In genomic region chr18:49486959-49487710, GRCh38 we compare ENCODE assay signal across 8 cellular contexts. TPM values are rescaled to one million over a fixed set of nuclear protein-coding genes. Genes with fewer than 3 reads are reported as not detected.
DNase-seq lines count a peak whose midpoint lies in the region; ATAC-seq and TF ChIP-seq lines count a peak whose summit lies in the region.

C18orf32 (minus strand) TSS chr18:49487234; CDS start chr18:49483748, 3,486 bp downstream.

- H3K9me3 Mint-ChIP-seq in CD14-positive monocyte: no peaks in the 10 kb centered on the region

- H3K27me3 ChIP-seq in dorsolateral prefrontal cortex: no peaks in the 10 kb centered on the region

- H3K4me3 Mint-ChIP-seq in CD14-positive monocyte: peak within 1 kb of the TSS; percentile 97 to 98

- TF ChIP-seq CTCF in CD14-positive monocyte (IDR thresholded peaks at IDR 0.05): no peak
- TF ChIP-seq CTCF in dorsolateral prefrontal cortex (IDR thresholded peaks at IDR 0.05 in 54 of 56, conservative IDR thresholded peaks at IDR 0.05 in 2 of 56; ENCODE audit: low read depth in 1 of 56, partially characterized antibody in 56 of 56): peak in 21 of 56 donors; percentile 7 to 40 (median 23)
- no peak for TF ChIP-seq CTCF in lower leg skin (IDR thresholded peaks at IDR 0.05)

- DNase-seq in CD14-positive monocyte (ENCODE audit: low spot score) (peak; percentile 92), NCI-H82 (lab: John Stamatoyannopoulos, UW) (peak; percentile 95), dorsolateral prefrontal cortex (peak; percentile 94 to 99 (median 96)), lower leg skin (ENCODE audit: low spot score in 2 of 2) (peak; percentile 93 to 99)
- peak; percentile 95 to 96 for DNase-seq in activated CD4-positive, alpha-beta T cell treated with anti-CD3 and anti-CD28 coated beads, Interleukin-2, amount 50 U/mL, for 48 hours
- peak; percentile 93 for DNase-seq in stimulated activated CD4-positive, alpha-beta T cell treated with anti-CD3 and anti-CD28 coated beads, Interleukin-4, amount 100 ng/mL, for 48 hours (ENCODE audit: low read depth in 2 of 2)

- H3K4me3 ChIP-seq in dorsolateral prefrontal cortex: peak within 1 kb of the TSS; percentile 71 to 97 (median 89)
- peak within 1 kb of the TSS; percentile 54 for H3K4me3 ChIP-seq in lower leg skin (ENCODE audit: low read depth, poor library complexity, severe bottlenecking)

- H3K27me3 Mint-ChIP-seq in CD14-positive monocyte (ENCODE audit: low read depth in 3 of 3): no peaks in the 10 kb centered on the region

- H3K27ac Mint-ChIP-seq in CD14-positive monocyte: peak within 1 kb of the TSS; percentile 96 to 100 (median 99)

- ATAC-seq in GM19397 (IDR thresholded peaks at IDR 0.05; ENCODE audit: unreplicated experiment) (peak; percentile 97), HG03571 (IDR thresholded peaks at IDR 0.05; ENCODE audit: unreplicated experiment) (peak; percentile 92)

- peak in 1 of 2 donors; percentile 89 for TF ChIP-seq POLR2A in lower leg skin (IDR thresholded peaks at IDR 0.05)

- H3K36me3 Mint-ChIP-seq in CD14-positive monocyte: peaks cover 53 to 57% of the 10 kb centered on the region in 2 donors

- H3K27ac ChIP-seq in dorsolateral prefrontal cortex: peak within 1 kb of the TSS; percentile 70 to 98 (median 94)

- 5% methylated on average over 58 to 60 of the region's 68 CpGs for WGBS in lower leg skin, 2 donors

- intact Hi-C loops in CD14-positive monocyte (cut with micrococcal nuclease): loop anchor here (2.0 to 10.0 kb wide), 3 partner anchors 26 to 888 kb away; partner anchors contain the start of genes ACAA2 (in 1 of the 2), DYM (in 1 of the 2) and SKA1 (in 1 of the 2)
- intact Hi-C loops in dorsolateral prefrontal cortex (cut with DNase I): loop anchor here in 1 of 2 donors (2.0 to 5.0 kb wide), 2 partner anchors 326 to 795 kb away; partner anchors contain the start of genes ACAA2 and MBD1
- intact Hi-C loops in lower leg skin (cut with DNase I; ENCODE audit: low total_unique reads): no loop called here

- peaks cover 39% of the 10 kb centered on the region for H3K4me1 Mint-ChIP-seq in CD14-positive monocyte

RNA-seq across cellular contexts. Expression of gene C18orf32, which starts in this region (rescaled TPM):
- 100 to 1,000 TPM; 115 to 134 TPM for polyA plus RNA-seq in CD14-positive monocyte
- total RNA-seq in dorsolateral prefrontal cortex (100 to 1,000 TPM in 75 of 120 experiments, 10 to 100 TPM in 45; 65.6 to 143 (median 105) TPM), lower leg skin (10 to 100 TPM; 16.5 to 37.1 (median 31.3) TPM)

Comparison
In these comparisons a context has a peak if more than half of its experiments do, and no peak if none do; other contexts are left out.
1. Peak in every context shown above with its lines: DNase-seq, ATAC-seq, H3K4me3 ChIP-seq and H3K27ac ChIP-seq.